Comparison of ENCODE assay signal across 8 cellular contexts in the genomic region with DNA sequence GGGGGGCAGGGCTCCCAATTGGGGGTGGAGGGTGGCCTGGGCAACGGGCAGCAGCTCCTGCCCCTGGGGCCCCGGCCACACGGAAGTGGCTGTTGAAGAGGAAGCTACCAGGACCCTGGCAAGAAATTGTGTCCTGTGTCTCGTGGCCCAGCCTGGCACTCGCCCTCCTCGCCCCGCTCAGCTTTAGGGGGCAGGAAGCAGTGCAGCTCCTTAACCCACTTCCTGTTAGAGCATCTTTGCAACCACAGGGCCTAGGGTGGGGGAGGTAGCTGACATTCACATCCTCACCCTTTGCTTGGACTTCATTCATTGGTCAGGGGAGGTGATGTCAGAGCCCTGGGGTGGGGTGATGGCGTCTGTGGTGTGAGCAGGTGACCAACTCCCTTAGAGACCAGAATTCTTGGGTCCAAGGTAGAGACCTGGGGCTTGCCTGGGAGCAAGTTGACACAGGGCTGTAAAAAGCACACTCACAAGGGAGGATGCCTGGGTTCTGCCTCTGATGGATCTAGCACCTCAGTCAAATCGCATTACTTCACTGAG. TPM values are rescaled to one million over a fixed set of nuclear protein-coding genes. Genes with fewer than 3 reads are reported as not detected.
DNase-seq lines count a peak whose midpoint lies in the region; ATAC-seq, FAIRE-seq and TF ChIP-seq lines count a peak whose summit lies in the region.

TSS of gene ARHGAP30 (minus strand) at position 161 of the 540 bp plus-strand sequence. CDS start 267 bp downstream, outside the sequence.

- no peak for TF ChIP-seq CTCF in SK-N-SH (IDR thresholded peaks at IDR 0.05)

- H3K23ac ChIP-seq in mesendoderm (ENCODE audit: low read length): no peak within 1 kb of the TSS

- H3K27ac ChIP-seq in mesendoderm (ENCODE audit: low read depth, low read length) (no peak within 1 kb of the TSS), SK-N-SH (ENCODE audit: low read depth in 2 of 2, low read length in 1 of 2) (no peak within 1 kb of the TSS)

- no peak for TF ChIP-seq EP300 in SK-N-SH (IDR thresholded peaks at IDR 0.05; ENCODE audit: borderline replicate concordance in 1 of 2, low read depth in 1 of 2, low read length in 1 of 2)

- H3K79me2 ChIP-seq in mesendoderm (ENCODE audit: control insufficient read depth, insufficient read depth, low read length) (no peaks in the 10 kb centered on the region), SK-N-SH (ENCODE audit: insufficient read depth) (no peaks in the 10 kb centered on the region)

- no peak within 1 kb of the TSS for H2BK5ac ChIP-seq in mesendoderm (ENCODE audit: low read length)

- H3K4ac ChIP-seq in mesendoderm (ENCODE audit: low read depth, low read length): no peak within 1 kb of the TSS

- peak; percentile 89 for ATAC-seq in HG02885 (IDR thresholded peaks at IDR 0.05; ENCODE audit: poor library complexity, unreplicated experiment)

- peak; percentile 94 for DNase-seq in GM18507 (ENCODE audit: extremely low spot score, insufficient read length, low read depth)
- peak; percentile 96 for DNase-seq in SKM-1 (lab: John Stamatoyannopoulos, UW; ENCODE audit: unreplicated experiment)
- peak; percentile 31 to 73 (median 58) for DNase-seq in activated naive CD4-positive, alpha-beta T cell (lab: John Stamatoyannopoulos, UW)
- DNase-seq in mesendoderm: peak; percentile 42
- peak; percentile 59 to 63 for DNase-seq in stimulated activated CD8-positive, alpha-beta memory T cell treated with anti-CD3 and anti-CD28 coated beads, Interleukin-7, amount 100 ng/mL, for 1 hour (ENCODE audit: low read depth in 2 of 2)
- DNase-seq in NCI-H146 treated with DMSO at 0.1 percent for 48 hours (lab: John Stamatoyannopoulos, UW; ENCODE audit: unreplicated experiment): no peak
- no peak for DNase-seq in SK-N-SH

- H2BK15ac ChIP-seq in mesendoderm (replicated peaks; ENCODE audit: low read depth): no peak within 1 kb of the TSS

- no peak within 1 kb of the TSS for H2BK120ac ChIP-seq in mesendoderm (ENCODE audit: low read depth, low read length)

- H3K9me2 ChIP-seq in SK-N-SH: no peaks in the 10 kb centered on the region

- no peak within 1 kb of the TSS for H3K18ac ChIP-seq in mesendoderm (ENCODE audit: low read length)

- no peaks in the 10 kb centered on the region for H3F3A ChIP-seq in SK-N-SH (replicated peaks; ENCODE audit: insufficient read depth)

- H3K27me3 ChIP-seq in mesendoderm (ENCODE audit: insufficient read depth, low read length, poor library complexity) (no peaks in the 10 kb centered on the region), SK-N-SH (ENCODE audit: insufficient read depth) (no peaks in the 10 kb centered on the region)

- no peak within 1 kb of the TSS for H3K4me3 ChIP-seq in mesendoderm (ENCODE audit: low read length)
- H3K4me3 ChIP-seq in SK-N-SH (ENCODE audit: low read depth in 2 of 2, low read length in 1 of 2): no peak within 1 kb of the TSS

- H3K56ac ChIP-seq in mesendoderm (ENCODE audit: low read length): no peak within 1 kb of the TSS

- FAIRE-seq in GM18507 (lab: Jason Lieb, UNC): peak; percentile 99

- H3K4me2 ChIP-seq in mesendoderm (ENCODE audit: low read length): no peak within 1 kb of the TSS
- no peak within 1 kb of the TSS for H3K4me2 ChIP-seq in SK-N-SH

- H3K36me3 ChIP-seq in mesendoderm (ENCODE audit: control insufficient read depth, insufficient read depth, low read length) (no peaks in the 10 kb centered on the region), SK-N-SH (replicated peaks in 1 of 2; ENCODE audit: control insufficient read depth in 1 of 2, insufficient read depth in 2 of 2, low read length in 1 of 2) (no peaks in the 10 kb centered on the region)

- H4K5ac ChIP-seq in mesendoderm (ENCODE audit: low read length): no peak within 1 kb of the TSS

- CTCF ChIA-PET in SK-N-SH (lab: Yijun Ruan, JAX): interaction anchor here (1.6 to 22.7 kb wide), 2 partner anchors 8 to 26 kb away, joined by 3 to 198 read pairs; partner anchors contain the start of gene KLHDC9

- H3K4me1 ChIP-seq in mesendoderm (ENCODE audit: control insufficient read depth, low read depth, low read length) (no peaks in the 10 kb centered on the region), SK-N-SH (ENCODE audit: control insufficient read depth in 1 of 2, insufficient read depth in 2 of 2, low read depth in 1 of 2, low read length in 1 of 2) (no peaks in the 10 kb centered on the region)

- H3K9ac ChIP-seq in mesendoderm (ENCODE audit: low read length) (no peak within 1 kb of the TSS), SK-N-SH (no peak within 1 kb of the TSS)

- H3K79me1 ChIP-seq in mesendoderm (ENCODE audit: low read length): no peaks in the 10 kb centered on the region

- no peak within 1 kb of the TSS for H2AFZ ChIP-seq in SK-N-SH (ENCODE audit: low read depth)

- no peak for TF ChIP-seq RAD21 in SK-N-SH (IDR thresholded peaks at IDR 0.05; ENCODE audit: low read length)

- no peaks in the 10 kb centered on the region for H4K20me1 ChIP-seq in SK-N-SH (ENCODE audit: insufficient read depth)

- no peak within 1 kb of the TSS for H4K8ac ChIP-seq in mesendoderm (ENCODE audit: low read depth, low read length)

- no peaks in the 10 kb centered on the region for H3K9me3 ChIP-seq in SK-N-SH

- POLR2A ChIA-PET in SK-N-SH (lab: Yijun Ruan, JAX): no interaction called here

- WGBS in mesendoderm (ENCODE audit: extremely low coverage, insufficient coverage, low lambda C conversion rate): no CpG with 5 or more reads among the region's 9 CpGs
- 87% methylated on average over 5 of the region's 9 CpGs for WGBS in SK-N-SH (ENCODE audit: low lambda C conversion rate)

- H2AK5ac ChIP-seq in mesendoderm (ENCODE audit: low read length): no peak within 1 kb of the TSS

TF ChIP-seq in SK-N-SH, 30 proteins besides CTCF, POLR2A, EP300 and RAD21 (continues in another document):
- TF ChIP-seq, protein P1, sequence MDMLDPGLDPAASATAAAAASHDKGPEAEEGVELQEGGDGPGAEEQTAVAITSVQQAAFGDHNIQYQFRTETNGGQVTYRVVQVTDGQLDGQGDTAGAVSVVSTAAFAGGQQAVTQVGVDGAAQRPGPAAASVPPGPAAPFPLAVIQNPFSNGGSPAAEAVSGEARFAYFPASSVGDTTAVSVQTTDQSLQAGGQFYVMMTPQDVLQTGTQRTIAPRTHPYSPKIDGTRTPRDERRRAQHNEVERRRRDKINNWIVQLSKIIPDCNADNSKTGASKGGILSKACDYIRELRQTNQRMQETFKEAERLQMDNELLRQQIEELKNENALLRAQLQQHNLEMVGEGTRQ (IDR thresholded peaks at IDR 0.05; ENCODE audit: borderline replicate concordance, low read depth, low read length): no peak
- TF ChIP-seq GABPA (IDR thresholded peaks at IDR 0.05; ENCODE audit: low read depth): no peak
- no peak for TF ChIP-seq TCF12 (IDR thresholded peaks at IDR 0.05)
- no peak for TF ChIP-seq MAX (IDR thresholded peaks at IDR 0.05; ENCODE audit: low read depth)
- no peak for TF ChIP-seq JUND (IDR thresholded peaks at IDR 0.05)
- TF ChIP-seq USF1 (IDR thresholded peaks at IDR 0.05; ENCODE audit: borderline replicate concordance, low read depth): no peak
- TF ChIP-seq, protein P2, sequence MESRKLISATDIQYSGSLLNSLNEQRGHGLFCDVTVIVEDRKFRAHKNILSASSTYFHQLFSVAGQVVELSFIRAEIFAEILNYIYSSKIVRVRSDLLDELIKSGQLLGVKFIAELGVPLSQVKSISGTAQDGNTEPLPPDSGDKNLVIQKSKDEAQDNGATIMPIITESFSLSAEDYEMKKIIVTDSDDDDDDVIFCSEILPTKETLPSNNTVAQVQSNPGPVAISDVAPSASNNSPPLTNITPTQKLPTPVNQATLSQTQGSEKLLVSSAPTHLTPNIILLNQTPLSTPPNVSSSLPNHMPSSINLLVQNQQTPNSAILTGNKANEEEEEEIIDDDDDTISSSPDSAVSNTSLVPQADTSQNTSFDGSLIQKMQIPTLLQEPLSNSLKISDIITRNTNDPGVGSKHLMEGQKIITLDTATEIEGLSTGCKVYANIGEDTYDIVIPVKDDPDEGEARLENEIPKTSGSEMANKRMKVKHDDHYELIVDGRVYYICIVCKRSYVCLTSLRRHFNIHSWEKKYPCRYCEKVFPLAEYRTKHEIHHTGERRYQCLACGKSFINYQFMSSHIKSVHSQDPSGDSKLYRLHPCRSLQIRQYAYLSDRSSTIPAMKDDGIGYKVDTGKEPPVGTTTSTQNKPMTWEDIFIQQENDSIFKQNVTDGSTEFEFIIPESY (IDR thresholded peaks at IDR 0.05; ENCODE audit: borderline replicate concordance, low read depth): no peak
- no peak for TF ChIP-seq RFX5 (IDR thresholded peaks at IDR 0.05; ENCODE audit: low read length)
- no peak for TF ChIP-seq NRF1 (IDR thresholded peaks at IDR 0.05; ENCODE audit: low read depth, low read length)
- no peak for TF ChIP-seq RCOR1 (IDR thresholded peaks at IDR 0.05; ENCODE audit: low read length)
- TF ChIP-seq EZH2phosphoT487 (IDR thresholded peaks at IDR 0.05; ENCODE audit: borderline replicate concordance, low read depth): no peak
- TF ChIP-seq ELF1 (IDR thresholded peaks at IDR 0.05): no peak
- TF ChIP-seq GATA2 (CRISPR knock-in tag; IDR thresholded peaks at IDR 0.05): no peak
- TF ChIP-seq FOXM1 (IDR thresholded peaks at IDR 0.05; ENCODE audit: low read depth): no peak
- TF ChIP-seq MEF2A (IDR thresholded peaks at IDR 0.05; ENCODE audit: borderline replicate concordance, low read depth): no peak
- no peak for TF ChIP-seq IRF3 (IDR thresholded peaks at IDR 0.05; ENCODE audit: low read depth, low read length)

RNA-seq across cellular contexts. Expression of gene ARHGAP30, which starts in this region (rescaled TPM):
- polyA plus RNA-seq in mesendoderm (2013, experiment 1 of 2): 0.56 TPM
- polyA plus RNA-seq in mesendoderm (2013, experiment 2 of 2): 0.55 TPM
- 0.05 TPM in 1 of 2 replicates, not detected in the other for polyA plus RNA-seq in SK-N-SH (2012; rRNA removed)
- 0.04 TPM in 2 replicates for polyA plus RNA-seq in SK-N-SH (2012; cell fraction: cytosol; rRNA removed)
- 0.15 and 0.25 TPM in 2 replicates for polyA plus RNA-seq in SK-N-SH (2012; cell fraction: nucleus; rRNA removed)

Comparison
In these comparisons a context has a peak if more than half of its experiments do, and no peak if none do; other contexts are left out.
1. DNase-seq: peak in GM18507 (single experiment), SKM-1 (single experiment), activated naive CD4-positive, alpha-beta T cell (4 of 4), mesendoderm (single experiment) and stimulated activated CD8-positive, alpha-beta memory T cell treated with anti-CD3 and anti-CD28 coated beads, Interleukin-7, amount 100 ng/mL, for 1 hour (2 of 2); none in NCI-H146 treated with DMSO at 0.1 percent for 48 hours (single experiment) and SK-N-SH (single experiment).